1 cellular context compared by ENCODE assay signal in the genomic region with DNA sequence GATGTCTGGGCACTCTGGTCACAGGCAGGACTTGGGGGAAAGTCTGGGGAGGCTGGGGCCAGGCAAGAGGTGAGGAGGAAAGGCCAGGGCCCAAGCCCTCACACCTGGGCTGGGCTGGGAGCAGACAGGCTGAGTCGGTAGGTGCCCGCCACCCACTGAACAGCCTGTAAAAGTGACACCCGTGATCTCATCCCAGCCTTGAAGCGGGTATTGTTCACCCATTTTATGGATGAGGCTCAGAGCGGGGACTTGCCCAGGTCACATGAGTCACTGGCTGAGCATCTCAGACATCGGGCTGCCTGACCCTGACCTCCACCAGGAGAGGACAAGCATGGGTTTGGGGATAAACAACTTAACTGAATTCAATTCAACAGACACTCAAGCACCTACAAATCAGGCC.
TF ChIP-seq lines count a peak whose summit lies in the region.

No MANE protein-coding gene starts in this region.

TF ChIP-seq in A549, 52 proteins besides CTCF, POLR2A, EP300 and RAD21 (continued from another document):
- no peak for TF ChIP-seq FOSL2 (IDR thresholded peaks at IDR 0.05)
- TF ChIP-seq FOSL2 (CRISPR knock-in tag; IDR thresholded peaks at IDR 0.05) = peak; percentile 60
